16 cellular contexts compared by ENCODE assay signal in genomic region chr17:46115687-46116086, GRCh38.
DNase-seq lines count a peak whose midpoint lies in the region; TF ChIP-seq lines count a peak whose summit lies in the region.
"Had no signal": no experiment of that assay in that cellular context is flagged by ENCODE, and none has a peak within 500 bp of the region (broad histone marks: within the 10 kb centered on the region; RNA-seq: fewer than 3 reads in every experiment).

No MANE protein-coding gene starts in this region.

- H3K27ac ChIP-seq in trophoblast cell (ENCODE audit: low read depth, low read length): no peak overlapping the region
- no peak overlapping the region for H3K27ac ChIP-seq in CD4-positive, alpha-beta memory T cell (ENCODE audit: low read depth, low read length)

- peaks cover 62 to 91% (median 74%) of the 10 kb centered on the region in 4 donors for H3K4me1 Mint-ChIP-seq in CD4-positive, alpha-beta memory T cell

- no peaks in the 10 kb centered on the region for H3K79me1 ChIP-seq in trophoblast cell (ENCODE audit: low read length)

- no peaks in the 10 kb centered on the region for H3K4me1 ChIP-seq in trophoblast cell (ENCODE audit: control insufficient read depth in 1 of 2, insufficient read depth in 2 of 2, low read length in 2 of 2)
- peaks cover 90% of the 10 kb centered on the region for H3K4me1 ChIP-seq in CD4-positive, alpha-beta memory T cell (ENCODE audit: insufficient read depth, low read length)

- H3K9me3 Mint-ChIP-seq in CD4-positive, alpha-beta memory T cell: no peaks in the 10 kb centered on the region
- H3K9me3 Mint-ChIP-seq: activated CD4-positive, alpha-beta memory T cell treated with anti-CD3 and anti-CD28 coated beads, Interleukin-2, amount 10 ng/mL, durations not matched to agents 7 days and 5 days; IgD-negative memory B cell; naive B cell had no signal

- peak overlapping the region; percentile 78 for H3K4ac ChIP-seq in trophoblast cell (ENCODE audit: low read depth, low read length)

- WGBS in trophoblast cell (ENCODE audit: extremely low coverage, insufficient coverage, insufficient read length): no CpG with 5 or more reads among the region's 6 CpGs

- H4K8ac ChIP-seq in trophoblast cell (ENCODE audit: low read depth, low read length): no peak overlapping the region

- peaks cover 21% of the 10 kb centered on the region for H3K79me2 ChIP-seq in trophoblast cell (ENCODE audit: control insufficient read depth, insufficient read depth, low read length, poor library complexity)

- no peaks in the 10 kb centered on the region for H3K9me3 ChIP-seq in trophoblast cell (ENCODE audit: insufficient read depth, low read depth, low read length)
- no peaks in the 10 kb centered on the region for H3K9me3 ChIP-seq in CD4-positive, alpha-beta memory T cell (ENCODE audit: control insufficient read depth in 1 of 2, low read length in 2 of 2)

- H3K27ac Mint-ChIP-seq in CD4-positive, alpha-beta memory T cell: peak overlapping the region in 1 of 7 donors; percentile 31
- H3K27ac Mint-ChIP-seq: activated CD4-positive, alpha-beta memory T cell treated with anti-CD3 and anti-CD28 coated beads, Interleukin-2, amount 10 ng/mL, durations not matched to agents 7 days and 5 days had no signal

- intact Hi-C loops in CD4-positive, alpha-beta memory T cell (cut with micrococcal nuclease): loop anchor here (5.0 kb wide), 1 partner anchor 37 kb away; no protein-coding TSS in a partner anchor

- no peak overlapping the region for H2BK5ac ChIP-seq in trophoblast cell (ENCODE audit: low read depth, low read length, poor library complexity)

- H4K12ac ChIP-seq in trophoblast cell (ENCODE audit: low read depth, low read length): no peak overlapping the region

- H3K18ac ChIP-seq in trophoblast cell (ENCODE audit: low read length): no peak overlapping the region

- DNase-seq in AG08396 (ENCODE audit: low spot score): peak; percentile 14
- DNase-seq in RPMI7951 (ENCODE audit: low read depth): peak; percentile 6
- peak; percentile 63 for DNase-seq in fibroblast of villous mesenchyme (ENCODE audit: low read depth)
- DNase-seq in trophoblast cell: no peak
- DNase-seq in AML-193 (lab: John Stamatoyannopoulos, UW): no peak
- no peak for DNase-seq in NCI-H2029 treated with DMSO at 0.1 percent for 48 hours (lab: John Stamatoyannopoulos, UW)
- no peak for DNase-seq in NK-92 (lab: John Stamatoyannopoulos, UW; ENCODE audit: unreplicated experiment)
- no peak for DNase-seq in CD4-positive, alpha-beta memory T cell
- DNase-seq: ACHN; activated CD4-positive, alpha-beta memory T cell treated with anti-CD3 and anti-CD28 coated beads, Interleukin-2, amount 10 ng/mL, durations not matched to agents 7 days and 5 days; left colon; naive B cell; NCI-H1105; NCI-H2171 treated with DMSO at 0.1 percent for 48 hours; stimulated activated CD8-positive, alpha-beta memory T cell treated with anti-CD3 and anti-CD28 coated beads, Interleukin-4, amount 100 ng/mL, for 48 hours had no signal

- H3K4me3 Mint-ChIP-seq in CD4-positive, alpha-beta memory T cell: peak overlapping the region in 4 of 8 donors; percentile 11 to 20 (median 14)
- H3K4me3 Mint-ChIP-seq: activated CD4-positive, alpha-beta memory T cell treated with anti-CD3 and anti-CD28 coated beads, Interleukin-2, amount 10 ng/mL, durations not matched to agents 7 days and 5 days; IgD-negative memory B cell; naive B cell had no signal

- peaks cover 3 to 7% of the 10 kb centered on the region in 2 donors for H3K36me3 Mint-ChIP-seq in CD4-positive, alpha-beta memory T cell
- H3K36me3 Mint-ChIP-seq: naive B cell had no signal

- TF ChIP-seq CTCF in fibroblast of villous mesenchyme (IDR thresholded peaks at IDR 0.05; ENCODE audit: insufficient read depth, low read depth, low read length): no peak

- H3K23ac ChIP-seq in trophoblast cell (ENCODE audit: low read length): no peak overlapping the region

- no peak overlapping the region for H3K14ac ChIP-seq in trophoblast cell (ENCODE audit: low read length)

- H4K91ac ChIP-seq in trophoblast cell (ENCODE audit: low read depth, low read length): no peak overlapping the region

- H3K4me3 ChIP-seq in fibroblast of villous mesenchyme (ENCODE audit: low read depth, low read length) (no peak overlapping the region), trophoblast cell (ENCODE audit: low read depth, low read length) (no peak overlapping the region)
- no peak overlapping the region for H3K4me3 ChIP-seq in CD4-positive, alpha-beta memory T cell (ENCODE audit: low read length in 2 of 2)

- H3K4me2 ChIP-seq in trophoblast cell (ENCODE audit: low read length): no peak overlapping the region

- no peak overlapping the region for H2AFZ ChIP-seq in trophoblast cell (ENCODE audit: insufficient read depth, low read length, poor library complexity)

- no peak overlapping the region for H2BK120ac ChIP-seq in trophoblast cell (ENCODE audit: insufficient read depth, low read length, poor library complexity)

- no peaks in the 10 kb centered on the region for H3K27me3 Mint-ChIP-seq in CD4-positive, alpha-beta memory T cell
- H3K27me3 Mint-ChIP-seq: activated CD4-positive, alpha-beta memory T cell treated with anti-CD3 and anti-CD28 coated beads, Interleukin-2, amount 10 ng/mL, durations not matched to agents 7 days and 5 days; IgD-negative memory B cell; naive B cell had no signal

- POLR2A ChIA-PET in CD4-positive, alpha-beta memory T cell (lab: Charles Lee; ENCODE audit: partially characterized antibody): no interaction called here

- no peak overlapping the region for H2BK12ac ChIP-seq in trophoblast cell (ENCODE audit: low read length)

- CTCF ChIA-PET in CD4-positive, alpha-beta memory T cell (lab: Charles Lee; ENCODE audit: partially characterized antibody): no interaction called here

- no peaks in the 10 kb centered on the region for H3K27me3 ChIP-seq in trophoblast cell (ENCODE audit: insufficient read depth, low read length)
- H3K27me3 ChIP-seq in CD4-positive, alpha-beta memory T cell (ENCODE audit: insufficient read depth, low read length): no peaks in the 10 kb centered on the region

- no peak overlapping the region for H3K9ac ChIP-seq in trophoblast cell (ENCODE audit: low read length)

- H3K36me3 ChIP-seq in trophoblast cell (ENCODE audit: control insufficient read depth in 1 of 2, insufficient read depth in 2 of 2, low read length in 2 of 2): peaks cover 0 to 3% of the 10 kb centered on the region in 2 experiments
- H3K36me3 ChIP-seq in CD4-positive, alpha-beta memory T cell (ENCODE audit: insufficient read depth, low read length): no peaks in the 10 kb centered on the region

- no peak overlapping the region for H2AK5ac ChIP-seq in trophoblast cell (ENCODE audit: low read length)

Comparison
In these comparisons a context has a peak if more than half of its experiments do, and no peak if none do; other contexts are left out.
1. DNase-seq: peak in AG08396 (single experiment), RPMI7951 (single experiment) and fibroblast of villous mesenchyme (single experiment); none in trophoblast cell (0 of 2), AML-193 (0 of 2), NCI-H2029 treated with DMSO at 0.1 percent for 48 hours (single experiment), NK-92 (single experiment) and CD4-positive, alpha-beta memory T cell (0 of 5).